8 cellular contexts compared by ENCODE assay signal in genomic region chr6:6588064-6588923, GRCh38. TPM values are rescaled to one million over a fixed set of nuclear protein-coding genes. Genes with fewer than 3 reads are reported as not detected.
DNase-seq lines count a peak whose midpoint lies in the region; ATAC-seq and TF ChIP-seq lines count a peak whose summit lies in the region.

Gene LY86, plus strand, starts transcription at chr6:6588720. Its CDS starts 15 bp downstream, at chr6:6588735.

- peak within 1 kb of the TSS in 2 of 3 donors; percentile 6 to 48 for H3K4me3 ChIP-seq in breast epithelium

- H3K27me3 Mint-ChIP-seq in MCF 10A (ENCODE audit: insufficient read depth, unreplicated experiment) (no peaks in the 10 kb centered on the region), activated B cell treated with CpG ODN at 0.5 μM for 24 hours (no peaks in the 10 kb centered on the region), neural crest cell (ENCODE audit: low read depth) (no peaks in the 10 kb centered on the region)

- TF ChIP-seq CTCF in breast epithelium (IDR thresholded peaks at IDR 0.05) (no peak), MCF 10A (IDR thresholded peaks at IDR 0.05; ENCODE audit: unreplicated experiment) (no peak), activated B cell treated with CpG ODN at 0.5 μM for 24 hours (IDR thresholded peaks at IDR 0.05) (no peak), neural crest cell (conservative IDR thresholded peaks at IDR 0.05) (no peak)

- H3K36me3 ChIP-seq in breast epithelium: no peaks in the 10 kb centered on the region

- ATAC-seq in HG03039 (IDR thresholded peaks at IDR 0.05; ENCODE audit: unreplicated experiment) (peak; percentile 42), activated B cell treated with CpG ODN at 0.5 μM for 24 hours (ENCODE audit: low read depth) (peak; percentile 65)

- no peak within 1 kb of the TSS for H3K4me3 Mint-ChIP-seq in MCF 10A (ENCODE audit: unreplicated experiment)
- H3K4me3 Mint-ChIP-seq in activated B cell treated with CpG ODN at 0.5 μM for 24 hours: peak within 1 kb of the TSS; percentile 96
- no peak within 1 kb of the TSS for H3K4me3 Mint-ChIP-seq in neural crest cell

- H3K4me1 Mint-ChIP-seq in MCF 10A (ENCODE audit: insufficient read depth, unreplicated experiment): no peaks in the 10 kb centered on the region
- H3K4me1 Mint-ChIP-seq in activated B cell treated with CpG ODN at 0.5 μM for 24 hours: peaks cover 95% of the 10 kb centered on the region
- H3K4me1 Mint-ChIP-seq in neural crest cell: no peaks in the 10 kb centered on the region

- peak within 1 kb of the TSS in 1 of 2 donors; percentile 48 for H3K27ac ChIP-seq in breast epithelium

- no peaks in the 10 kb centered on the region for H3K9me3 ChIP-seq in breast epithelium

- POLR2A ChIA-PET in MCF 10A (lab: Yijun Ruan, JAX): interaction anchor here (0.6 kb wide), 1 partner anchor 1287 kb away, joined by 3 read pairs; no protein-coding TSS in a partner anchor
- POLR2A ChIA-PET in activated B cell treated with CpG ODN at 0.5 μM for 24 hours (lab: Charles Lee): interaction anchor here (0.5 to 8.6 kb wide), 16 partner anchors 13 to 846 kb away, joined by 3 to 100 read pairs (median 4); no protein-coding TSS in a partner anchor

- no peak for DNase-seq in breast epithelium (ENCODE audit: low spot score in 2 of 2)
- no peak for DNase-seq in MCF 10A (ENCODE audit: unreplicated experiment)
- DNase-seq in activated B cell treated with CpG ODN at 0.5 μM for 24 hours: peak; percentile 56
- DNase-seq in neural crest cell (ENCODE audit: low read depth, low spot score): no peak
- no peak for DNase-seq in NCI-H446 (lab: John Stamatoyannopoulos, UW)
- no peak for DNase-seq in NCI-H1694 treated with DMSO at 0.1 percent for 48 hours (lab: John Stamatoyannopoulos, UW)
- DNase-seq in NCI-H2196 treated with DMSO at 0.1 percent for 48 hours (lab: John Stamatoyannopoulos, UW; ENCODE audit: unreplicated experiment): no peak

- no peaks in the 10 kb centered on the region for H3K36me3 Mint-ChIP-seq in MCF 10A (ENCODE audit: insufficient read depth, unreplicated experiment)
- peaks cover 30% of the 10 kb centered on the region for H3K36me3 Mint-ChIP-seq in activated B cell treated with CpG ODN at 0.5 μM for 24 hours (ENCODE audit: low read depth)
- H3K36me3 Mint-ChIP-seq in neural crest cell (ENCODE audit: low read depth): no peaks in the 10 kb centered on the region

- TF ChIP-seq POLR2A in breast epithelium (IDR thresholded peaks at IDR 0.05): no peak

- H3K9me3 Mint-ChIP-seq in MCF 10A (ENCODE audit: unreplicated experiment): no peaks in the 10 kb centered on the region
- no peaks in the 10 kb centered on the region for H3K9me3 Mint-ChIP-seq in activated B cell treated with CpG ODN at 0.5 μM for 24 hours
- peaks cover 2% of the 10 kb centered on the region for H3K9me3 Mint-ChIP-seq in neural crest cell

- H3K27ac Mint-ChIP-seq in MCF 10A (ENCODE audit: low read depth, unreplicated experiment) (no peak within 1 kb of the TSS), activated B cell treated with CpG ODN at 0.5 μM for 24 hours (peak within 1 kb of the TSS; percentile 98), neural crest cell (ENCODE audit: unreplicated experiment) (peak within 1 kb of the TSS; percentile 28)

- no peaks in the 10 kb centered on the region for H3K27me3 ChIP-seq in breast epithelium

- intact Hi-C loops in breast epithelium (cut with DNase I; ENCODE audit: low total_unique reads): no loop called here
- intact Hi-C loops in MCF 10A (cut with micrococcal nuclease): no loop called here
- intact Hi-C loops in activated B cell treated with CpG ODN at 0.5 μM for 24 hours (cut with micrococcal nuclease): loop anchor here (1.0 to 5.0 kb wide), 8 partner anchors 17 to 519 kb away; partner anchors contain the start of gene RREB1

- no peaks in the 10 kb centered on the region for H3K4me1 ChIP-seq in breast epithelium

- CTCF ChIA-PET in MCF 10A (lab: Yijun Ruan, JAX) (interaction anchor here (1.1 kb wide), 1 partner anchor 32 kb away, joined by 3 read pairs; no protein-coding TSS in a partner anchor), activated B cell treated with CpG ODN at 0.5 μM for 24 hours (lab: Charles Lee) (interaction anchor here (1.4 to 5.2 kb wide), 6 partner anchors 22 to 72 kb away, joined by 3 to 57 read pairs (median 6); no protein-coding TSS in a partner anchor)

- BruUV-seq in MCF 10A (replicated peaks; lab: Mats Ljungman, UMichigan): no TSS peak

RNA-seq across cellular contexts. Expression of gene LY86, which starts in this region (rescaled TPM):
- total RNA-seq in breast epithelium (1 to 10 TPM; 3.3 to 8.3 (median 3.4) TPM), MCF 10A (2022) (not detected in 2 replicates), activated B cell treated with CpG ODN at 0.5 μM for 24 hours (57.6 and 58.1 TPM in 2 replicates), neural crest cell (not detected in 2 replicates)
